16 cellular contexts compared by ENCODE assay signal in the genomic region with DNA sequence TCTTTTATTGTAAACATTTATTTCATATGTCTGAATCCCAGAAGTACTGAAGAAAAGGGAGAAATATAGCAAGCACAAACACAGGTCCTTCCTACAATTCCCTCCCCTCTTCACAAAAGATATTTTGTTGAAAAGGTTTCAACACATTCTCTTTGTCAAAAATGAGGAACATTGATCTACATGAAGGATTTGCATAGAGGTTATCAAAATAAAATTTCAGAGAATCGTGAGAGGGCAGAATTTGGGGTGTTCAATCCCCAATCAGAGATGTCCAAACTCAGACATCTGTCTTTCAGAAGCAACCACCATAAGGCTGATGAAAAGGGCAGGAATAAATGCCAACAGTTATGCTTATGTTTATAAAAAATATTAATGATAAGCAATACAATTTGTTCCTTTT.
"Had no signal": no experiment of that assay in that cellular context is flagged by ENCODE, and none has a peak within 500 bp of the region (broad histone marks: within the 10 kb centered on the region; RNA-seq: fewer than 3 reads in every experiment).

No MANE protein-coding gene starts in this region.

- H3K9me3 ChIP-seq: SJSA1 had no signal

- H3K4me3 ChIP-seq: cardiac muscle cell, SJSA1 had no signal

- H3K4me1 ChIP-seq: SJSA1 had no signal

- FAIRE-seq: astrocyte, RCC 7860 had no signal

- DNase-seq: activated CD4-positive, alpha-beta T cell treated with anti-CD3 and anti-CD28 coated beads, Interleukin-2, amount 10 ng/mL, durations not matched to agents 24 days and 14 days; activated CD4-positive, alpha-beta T cell treated with anti-CD3 and anti-CD28 coated beads, Interleukin-2, amount 50 U/mL, for 48 hours; activated CD4-positive, CD25-positive, alpha-beta regulatory T cell treated with anti-CD3 and anti-CD28 coated beads, Interleukin-2, amount 50 U/mL, for 72 hours; activated CD8-positive, alpha-beta memory T cell treated with anti-CD3 and anti-CD28 coated beads, Interleukin-2, amount 10 ng/mL, durations not matched to agents 7 days and 5 days; activated gamma-delta T cell; activated naive CD4-positive, alpha-beta T cell treated with anti-CD3 and anti-CD28 coated beads for 36 hours; activated T-cell treated with anti-CD3 and anti-CD28 coated beads, Interleukin-2, amount 50 U/mL, for 48 hours; amygdala; NCI-H1694 treated with DMSO at 0.1 percent for 48 hours; SHP77 had no signal

- H3K27ac ChIP-seq: cardiac muscle cell, SJSA1 had no signal

- H3K27me3 ChIP-seq: cardiac muscle cell had no signal

- ATAC-seq: activated CD8-positive, alpha-beta memory T cell treated with anti-CD3 and anti-CD28 coated beads, Interleukin-2, amount 10 ng/mL, durations not matched to agents 7 days and 5 days; SK-N-SH treated with all-trans-retinoic acid at 6 μM for 48 hours; WTC11 had no signal

- H3K36me3 ChIP-seq: cardiac muscle cell, SJSA1 had no signal
